In the genomic region with DNA sequence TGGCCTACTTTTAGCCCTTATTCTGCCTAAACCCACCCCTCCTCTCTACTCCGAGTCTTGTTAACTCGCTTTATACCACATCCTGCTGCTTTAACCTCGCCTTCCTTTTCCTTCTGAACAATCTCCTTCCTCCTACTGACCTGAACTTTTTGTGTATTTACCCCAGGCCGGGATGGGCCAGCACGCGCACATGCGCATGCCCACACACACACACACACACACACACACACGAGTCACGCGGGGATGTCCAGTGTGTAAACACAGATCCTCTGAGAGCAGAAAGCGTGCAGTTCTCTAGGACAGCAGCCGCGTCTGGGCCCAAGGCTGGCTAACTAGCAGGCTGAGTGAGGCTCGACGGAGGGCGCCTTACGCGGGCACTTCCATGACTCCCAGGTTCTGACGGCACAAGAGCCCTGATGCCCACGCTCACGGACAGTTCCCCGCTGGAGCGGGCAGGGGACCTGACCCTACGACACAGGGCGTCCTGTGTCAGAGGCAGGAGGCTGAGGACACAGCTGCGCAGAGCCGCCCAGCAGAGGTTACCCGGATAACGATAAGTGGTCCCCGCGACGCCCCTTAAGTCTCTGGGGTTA, we compare ENCODE assay signal across 8 cellular contexts. TPM values are rescaled to one million over a fixed set of nuclear protein-coding genes. Genes with fewer than 3 reads are reported as not detected.
A peak's percentile ranks its signal among the peaks of the same experiment; 100 is the strongest.
DNase-seq lines count a peak whose midpoint lies in the region; ATAC-seq and TF ChIP-seq lines count a peak whose summit lies in the region.

No MANE protein-coding gene starts in this region.

- H3K27ac Mint-ChIP-seq in stimulated activated memory B cell treated with anti-CD40 and anti-IgM and Interleukin-4, amounts not matched to agents 10 μg/mL and 1 μg/mL and 100 μg/mL, for 72 hours = peak overlapping the region; percentile 55

- H3K27me3 ChIP-seq in left ventricle myocardium inferior (ENCODE audit: low read depth) = peaks cover 91% of the 10 kb centered on the region

- H3K36me3 ChIP-seq in left ventricle myocardium inferior = no peaks in the 10 kb centered on the region

- intact Hi-C loops in left ventricle myocardium inferior (cut with micrococcal nuclease) = no loop called here

- H3K9me3 Mint-ChIP-seq in stimulated activated memory B cell treated with anti-CD40 and anti-IgM and Interleukin-4, amounts not matched to agents 10 μg/mL and 1 μg/mL and 100 μg/mL, for 72 hours = peaks cover 11% of the 10 kb centered on the region

- peak overlapping the region; percentile 88 for H3K4me3 Mint-ChIP-seq in stimulated activated memory B cell treated with anti-CD40 and anti-IgM and Interleukin-4, amounts not matched to agents 10 μg/mL and 1 μg/mL and 100 μg/mL, for 72 hours

- TF ChIP-seq CTCF in GM12875 (IDR thresholded peaks at IDR 0.05; ENCODE audit: borderline replicate concordance, insufficient read depth, low read depth, low read length) (no peak), left ventricle myocardium inferior (IDR thresholded peaks at IDR 0.05; ENCODE audit: borderline replicate concordance) (no peak)

- H3K4me3 ChIP-seq in GM12875 (ENCODE audit: low read depth, low read length) (peak overlapping the region; percentile 98), left ventricle myocardium inferior (peak overlapping the region; percentile 55)

- ATAC-seq in HG02763 (IDR thresholded peaks at IDR 0.05; ENCODE audit: unreplicated experiment) (peak; percentile 9), HG03039 (IDR thresholded peaks at IDR 0.05; ENCODE audit: unreplicated experiment) (no peak)
- ATAC-seq in activated CD4-positive, CD25-positive, alpha-beta regulatory T cell treated with anti-CD3 and anti-CD28 coated beads, Interleukin-2, amount 50 U/mL, for 24 hours = peak; percentile 25 to 36
- peak; percentile 50 for ATAC-seq in stimulated activated memory B cell treated with anti-CD40 and anti-IgM and Interleukin-4, amounts not matched to agents 10 μg/mL and 1 μg/mL and 100 μg/mL, for 72 hours

- H3K4me1 ChIP-seq in left ventricle myocardium inferior = peaks cover 6% of the 10 kb centered on the region

- no peaks in the 10 kb centered on the region for H3K9me3 ChIP-seq in left ventricle myocardium inferior (replicated peaks)

- no peak for DNase-seq in left ventricle myocardium inferior
- no peak for DNase-seq in NCI-H1417 (lab: John Stamatoyannopoulos, UW)
- no peak for DNase-seq in GM03348 (ENCODE audit: low spot score)

- peaks cover 62% of the 10 kb centered on the region for H3K4me1 Mint-ChIP-seq in stimulated activated memory B cell treated with anti-CD40 and anti-IgM and Interleukin-4, amounts not matched to agents 10 μg/mL and 1 μg/mL and 100 μg/mL, for 72 hours

- peak overlapping the region; percentile 67 for H3K27ac ChIP-seq in left ventricle myocardium inferior (replicated peaks)

- no peaks in the 10 kb centered on the region for H3K27me3 Mint-ChIP-seq in stimulated activated memory B cell treated with anti-CD40 and anti-IgM and Interleukin-4, amounts not matched to agents 10 μg/mL and 1 μg/mL and 100 μg/mL, for 72 hours

- peaks cover 34% of the 10 kb centered on the region for H3K36me3 Mint-ChIP-seq in stimulated activated memory B cell treated with anti-CD40 and anti-IgM and Interleukin-4, amounts not matched to agents 10 μg/mL and 1 μg/mL and 100 μg/mL, for 72 hours

RNA-seq across cellular contexts. Expression of a gene that starts 0.6 kb away (rescaled TPM):
- total RNA-seq in left ventricle myocardium inferior = 2.7 TPM

RNA-seq across cellular contexts. Expression of a gene that starts 56.4 kb away (rescaled TPM):
- total RNA-seq in left ventricle myocardium inferior = 60.3 TPM
